In the genomic region with DNA sequence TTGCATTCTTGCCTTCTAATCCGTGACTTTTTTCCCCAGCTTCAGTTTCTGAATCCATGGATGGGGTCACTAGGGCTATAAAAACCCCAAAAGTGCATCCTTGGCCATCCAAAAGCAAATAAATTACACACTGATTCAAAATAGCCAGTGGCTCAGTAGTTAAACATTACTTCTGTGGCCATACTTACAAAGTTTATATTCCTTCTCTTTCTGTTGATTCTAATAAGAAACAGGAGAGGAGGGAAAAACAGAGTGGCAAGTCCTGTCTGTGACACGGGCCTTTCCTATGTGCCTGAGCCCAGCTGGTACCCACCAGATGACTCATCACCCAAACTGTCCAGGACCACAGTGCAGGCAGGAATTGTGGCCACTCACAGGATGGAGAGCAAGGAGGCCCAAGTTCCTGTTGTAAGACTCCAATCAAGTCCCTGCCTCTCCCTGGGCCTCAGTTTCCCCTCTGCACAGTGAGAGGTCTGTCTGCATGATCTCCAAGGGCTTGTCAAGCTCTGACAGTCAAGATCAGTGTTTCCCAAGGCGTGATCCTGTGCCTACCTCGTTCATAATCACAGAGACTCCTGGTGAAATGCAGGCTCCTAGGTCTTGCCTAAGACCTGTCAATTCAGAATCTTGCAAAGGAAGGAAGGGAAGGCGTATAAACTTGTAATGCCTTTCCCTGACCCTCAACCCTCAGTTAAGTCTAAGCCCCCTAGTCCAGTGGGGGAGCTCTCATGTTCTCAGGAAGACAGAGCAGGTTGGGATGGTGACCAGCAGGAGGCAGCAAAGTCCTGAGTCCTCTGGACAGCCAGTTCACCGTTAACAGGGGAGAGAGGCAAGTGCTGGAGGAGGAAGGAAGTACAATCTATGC, we compare ENCODE assay signal across 8 cellular contexts. TPM values are rescaled to one million over a fixed set of nuclear protein-coding genes. Genes with fewer than 3 reads are reported as not detected.
DNase-seq lines count a peak whose midpoint lies in the region; TF ChIP-seq lines count a peak whose summit lies in the region.

No MANE protein-coding gene starts in this region.

- H3K9me3 Mint-ChIP-seq in H9, result no peaks in the 10 kb centered on the region

- peaks cover 0 to 5% of the 10 kb centered on the region in 2 experiments; a peak in 1 of 4 replicates for H3K4me1 Mint-ChIP-seq in H9

- H2BK120ac ChIP-seq in H9 (ENCODE audit: low read depth, low read length, poor library complexity, severe bottlenecking), result no peak overlapping the region

- H4K5ac ChIP-seq in H9 (ENCODE audit: insufficient read length, low read depth, low read length), result no peak overlapping the region

- no peaks in the 10 kb centered on the region for H3K4me1 ChIP-seq in H9 (ENCODE audit: insufficient read depth, low read length)

- no peak overlapping the region for H3K56ac ChIP-seq in H9 (ENCODE audit: insufficient read length, low read depth, low read length)

- H3K27me3 ChIP-seq in H9 (ENCODE audit: insufficient read depth, low read length), result no peaks in the 10 kb centered on the region

- H2AFZ ChIP-seq in H9 (ENCODE audit: low read length), result no peak overlapping the region

- H3K23me2 ChIP-seq in H9 (ENCODE audit: insufficient read length, low read depth, low read length, poor library complexity, severe bottlenecking), result no peaks in the 10 kb centered on the region

- H3K4ac ChIP-seq in H9 (ENCODE audit: low read depth, low read length), result no peak overlapping the region

- no peak overlapping the region for H3K18ac ChIP-seq in H9 (ENCODE audit: insufficient read length, low read depth, low read length)

- no peak overlapping the region for H3K4me2 ChIP-seq in H9 (ENCODE audit: insufficient read depth, insufficient read length, low read length)

- no peak overlapping the region for H3K4me3 Mint-ChIP-seq in H9

- no peak overlapping the region for H3K14ac ChIP-seq in H9 (ENCODE audit: insufficient read depth, low read length)

- H2AK5ac ChIP-seq in H9 (ENCODE audit: insufficient read length, low read length), result no peak overlapping the region

- TF ChIP-seq CTCF in H9 (conservative IDR thresholded peaks at IDR 0.05) (peak; percentile 89), VCaP (conservative IDR thresholded peaks at IDR 0.05) (peak; percentile 86)

- in situ Hi-C loops in T47D (cut with HindIII; ENCODE audit: low pct_unique_long_range_greater_than_20kb, low sequenced_read_pairs), result no loop called here

- H4K91ac ChIP-seq in H9 (ENCODE audit: insufficient read length, low read depth, low read length), result no peak overlapping the region

- no peak overlapping the region for H2BK20ac ChIP-seq in H9 (ENCODE audit: low read depth, low read length, poor library complexity, severe bottlenecking)

- no peak overlapping the region for H2BK5ac ChIP-seq in H9 (ENCODE audit: insufficient read length, low read length)

- no peaks in the 10 kb centered on the region for H4K20me1 ChIP-seq in H9 (ENCODE audit: control insufficient read depth, insufficient read depth, insufficient read length)

- no peak overlapping the region for H2BK12ac ChIP-seq in H9 (ENCODE audit: insufficient read length, low read depth, low read length)

- H3K9ac ChIP-seq in H9 (ENCODE audit: extremely low read depth, insufficient read length, low read length), result no peak overlapping the region

- H3T11ph ChIP-seq in H9 (ENCODE audit: low read length), result no peak overlapping the region

- no peak overlapping the region for H3K23ac ChIP-seq in H9 (ENCODE audit: insufficient read length, low read depth, low read length)

- no peak overlapping the region for H4K8ac ChIP-seq in H9 (replicated peaks; ENCODE audit: insufficient read length, low read depth, low read length)

- H3K27ac Mint-ChIP-seq in H9, result peak overlapping the region in 1 of 3 experiments; percentile 81; a peak in 2 of 7 replicates

- no peak overlapping the region for H3K27ac ChIP-seq in H9 (ENCODE audit: insufficient read length, low read depth, low read length)
- no peak overlapping the region for H3K27ac ChIP-seq in VCaP

- peaks cover 0 to 22% (median 22%) of the 10 kb centered on the region in 3 experiments; a peak in 4 of 7 replicates for H3K36me3 Mint-ChIP-seq in H9 (ENCODE audit: insufficient read depth in 1 of 3, low read depth in 3 of 3)

- H3K27me3 Mint-ChIP-seq in H9 (ENCODE audit: low read depth), result no peaks in the 10 kb centered on the region

- no peaks in the 10 kb centered on the region for H3K79me2 ChIP-seq in H9 (ENCODE audit: insufficient read depth, low read length)

- WGBS in H9 (ENCODE audit: extremely low coverage, insufficient read length, low lambda C conversion rate), result no CpG with 5 or more reads among the region's 6 CpGs

- no peaks in the 10 kb centered on the region for H3K79me1 ChIP-seq in H9 (ENCODE audit: insufficient read depth, low read depth, low read length, poor library complexity, severe bottlenecking)

- H3K9me3 ChIP-seq in H9 (ENCODE audit: control insufficient read depth, low read depth, low read length), result no peaks in the 10 kb centered on the region

- H2BK15ac ChIP-seq in H9 (ENCODE audit: low read depth, low read length), result no peak overlapping the region

- DNase-seq in GM03348 (ENCODE audit: low spot score) (peak; percentile 88), H9 (peak; percentile 83), NAMALWA (ENCODE audit: low spot score) (peak; percentile 89), T47D (ENCODE audit: low read depth in 1 of 2, low spot score in 1 of 2) (peak; percentile 77 to 82), iris pigment epithelial cell (ENCODE audit: low read depth) (peak; percentile 75), NCI-H2107 (lab: John Stamatoyannopoulos, UW) (no peak)
- peak; percentile 44 to 51 for DNase-seq in stimulated activated CD4-positive, alpha-beta T cell treated with anti-CD3 and anti-CD28 coated beads, Interleukin-1b, Interleukin-23, amount 100 ng/mL, for 1 hour (ENCODE audit: low read depth in 2 of 2)

RNA-seq across cellular contexts. Expression of gene TNIP1, which starts 29.5 kb away (rescaled TPM):
- total RNA-seq in H9 (2021), result 40.8 and 43.7 TPM in 2 replicates

RNA-seq across cellular contexts. Expression of gene GPX3, which starts 30.9 kb away (rescaled TPM):
- 20.4 and 20.9 TPM in 2 replicates for total RNA-seq in H9 (2021)
